ENCODE assay signal across 9 cellular contexts in the genomic region with DNA sequence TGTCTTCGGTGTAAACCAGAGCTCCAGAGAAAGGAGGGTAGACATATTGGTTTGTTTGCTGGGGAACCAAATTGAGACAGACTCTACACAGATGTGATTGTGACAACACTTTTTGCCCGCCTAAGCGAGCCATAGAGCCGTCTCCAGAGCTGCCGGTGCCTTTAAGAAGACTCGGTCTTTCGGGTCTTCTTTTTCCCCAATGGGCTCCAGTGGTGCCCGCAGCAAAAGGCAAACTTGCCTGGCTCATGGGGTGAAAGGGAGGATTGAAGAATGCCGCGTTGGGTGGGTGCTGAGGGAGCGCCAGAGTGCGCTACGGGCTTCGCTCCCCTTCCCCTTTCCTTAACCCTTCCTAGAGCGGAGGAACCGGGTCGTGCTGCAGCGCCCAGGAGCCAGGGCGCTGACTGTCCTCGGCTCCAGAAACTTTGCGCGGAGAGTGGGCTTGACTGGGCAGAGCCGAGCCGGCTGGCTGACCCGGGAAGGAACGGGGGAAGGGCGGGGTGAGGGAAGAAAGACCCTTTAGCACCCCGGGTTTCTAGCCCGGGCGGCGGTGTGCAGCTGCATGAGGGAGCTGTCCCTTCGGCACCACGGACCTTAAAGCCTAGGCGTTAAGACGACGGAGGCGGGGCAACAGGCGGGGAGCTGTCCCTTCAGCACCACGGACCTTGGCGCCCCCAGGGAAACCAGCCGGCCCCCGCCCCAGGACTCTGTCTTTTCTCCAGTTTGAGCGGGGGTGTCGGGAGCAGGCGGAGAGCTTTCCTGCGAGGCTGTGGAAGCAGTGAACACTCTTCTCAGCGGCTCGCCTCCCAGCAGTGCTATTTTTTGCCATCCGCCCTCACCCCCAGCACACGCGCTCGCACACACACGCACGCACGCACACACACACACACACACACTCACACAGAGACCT. TPM values are rescaled to one million over a fixed set of nuclear protein-coding genes. Genes with fewer than 3 reads are reported as not detected.
DNase-seq lines count a peak whose midpoint lies in the region; ATAC-seq, FAIRE-seq and TF ChIP-seq lines count a peak whose summit lies in the region.
"Had no signal": no experiment of that assay in that cellular context is flagged by ENCODE, and none has a peak within 500 bp of the region (broad histone marks: within the 10 kb centered on the region; RNA-seq: fewer than 3 reads in every experiment).

CACNG3 (plus strand) TSS at position 890 of the 907 bp plus-strand sequence. CDS start 420 bp downstream, outside the sequence.

- no peak for FAIRE-seq in frontal cortex (lab: Jason Lieb, UNC)

- H3K4me3 ChIP-seq in CD4-positive, alpha-beta memory T cell (ENCODE audit: low read length in 2 of 2), result no peak within 1 kb of the TSS
- H3K4me3 ChIP-seq in MM.1S (ENCODE audit: low read length), result no peak within 1 kb of the TSS

- CTCF ChIA-PET in CD4-positive, alpha-beta memory T cell (lab: Charles Lee; ENCODE audit: partially characterized antibody), result interaction anchor here (1.1 to 5.4 kb wide), 5 partner anchors 10 to 455 kb away, joined by 3 to 58 read pairs (median 5); no protein-coding TSS in a partner anchor

- no peaks in the 10 kb centered on the region for H3K36me3 ChIP-seq in CD4-positive, alpha-beta memory T cell (ENCODE audit: insufficient read depth, low read length)
- no peaks in the 10 kb centered on the region for H3K36me3 ChIP-seq in MM.1S (replicated peaks; ENCODE audit: insufficient read depth, low read length)

- no peak within 1 kb of the TSS for H2AFZ ChIP-seq in MM.1S (ENCODE audit: low read length)

- no peaks in the 10 kb centered on the region for H3K36me3 Mint-ChIP-seq in CD4-positive, alpha-beta memory T cell

- H3K4me2 ChIP-seq in MM.1S (ENCODE audit: low read depth, low read length), result no peak within 1 kb of the TSS

- peaks cover 0 to 2% (median 0%) of the 10 kb centered on the region in 8 donors for H3K9me3 Mint-ChIP-seq in CD4-positive, alpha-beta memory T cell

- ATAC-seq in GM18498 (IDR thresholded peaks at IDR 0.05; ENCODE audit: unreplicated experiment) (no peak), HG02870 (IDR thresholded peaks at IDR 0.05; ENCODE audit: unreplicated experiment) (no peak)

- no peaks in the 10 kb centered on the region for H3K9me2 ChIP-seq in MM.1S (replicated peaks; ENCODE audit: insufficient read depth, low read length)

- no peaks in the 10 kb centered on the region for H3K79me2 ChIP-seq in MM.1S (ENCODE audit: low read length)

- POLR2A ChIA-PET in CD4-positive, alpha-beta memory T cell (lab: Charles Lee; ENCODE audit: partially characterized antibody), result no interaction called here

- H3K4me1 ChIP-seq in CD4-positive, alpha-beta memory T cell (ENCODE audit: insufficient read depth, low read length), result no peaks in the 10 kb centered on the region
- H3K4me1 ChIP-seq in MM.1S (ENCODE audit: low read length), result no peaks in the 10 kb centered on the region

- TF ChIP-seq CTCF in MM.1S (IDR thresholded peaks at IDR 0.05; ENCODE audit: low read length), result no peak

- no peak within 1 kb of the TSS for H3K9ac ChIP-seq in MM.1S (ENCODE audit: low read length)

- H3K4me3 Mint-ChIP-seq in CD4-positive, alpha-beta memory T cell, result no peak within 1 kb of the TSS

- no peak within 1 kb of the TSS for H3K27ac ChIP-seq in CD4-positive, alpha-beta memory T cell (ENCODE audit: low read depth, low read length)
- no peak within 1 kb of the TSS for H3K27ac ChIP-seq in MM.1S (ENCODE audit: low read length)
- H3K27ac ChIP-seq: epithelial cell of prostate had no signal

- peaks cover 21% of the 10 kb centered on the region for H3K27me3 ChIP-seq in CD4-positive, alpha-beta memory T cell (ENCODE audit: insufficient read depth, low read length)
- H3K27me3 ChIP-seq in MM.1S (replicated peaks; ENCODE audit: insufficient read depth, low read length), result no peaks in the 10 kb centered on the region

- intact Hi-C loops in CD4-positive, alpha-beta memory T cell (cut with micrococcal nuclease), result no loop called here
- intact Hi-C loops in posterior cingulate gyrus (cut with DNase I), result loop anchor here (10.0 kb wide), 1 partner anchor 521 kb away; no protein-coding TSS in a partner anchor

- H3K27me3 Mint-ChIP-seq in CD4-positive, alpha-beta memory T cell, result peaks cover 50 to 52% of the 10 kb centered on the region in 2 donors

- peak; percentile 24 to 47 (median 39) for DNase-seq in CD4-positive, alpha-beta memory T cell
- DNase-seq in MM.1S (peak; percentile 77), frontal cortex (ENCODE audit: low spot score in 2 of 2) (peak; percentile 38 to 55), posterior cingulate gyrus (peak; percentile 47 to 95 (median 66)), T1000 (lab: John Stamatoyannopoulos, UW) (no peak)
- DNase-seq in activated CD8-positive, alpha-beta memory T cell treated with anti-CD3 and anti-CD28 coated beads, Interleukin-2, amount 50 U/mL, for 48 hours, result peak; percentile 83

- no peaks in the 10 kb centered on the region for H3F3A ChIP-seq in MM.1S (ENCODE audit: insufficient read depth, low read length)

- H3K9me3 ChIP-seq in CD4-positive, alpha-beta memory T cell (ENCODE audit: control insufficient read depth in 1 of 2, low read length in 2 of 2), result no peaks in the 10 kb centered on the region
- H3K9me3 ChIP-seq in MM.1S (replicated peaks; ENCODE audit: insufficient read depth, low read length), result no peaks in the 10 kb centered on the region

- H3K27ac Mint-ChIP-seq in CD4-positive, alpha-beta memory T cell, result peak within 1 kb of the TSS in 1 of 7 donors; percentile 75

- no peaks in the 10 kb centered on the region for H4K20me1 ChIP-seq in MM.1S (ENCODE audit: insufficient read depth, low read length)

- peaks cover 0 to 7% (median 4%) of the 10 kb centered on the region in 4 donors for H3K4me1 Mint-ChIP-seq in CD4-positive, alpha-beta memory T cell

RNA-seq across cellular contexts. Expression of gene CACNG3, which starts in this region (rescaled TPM):
- total RNA-seq in CD4-positive, alpha-beta memory T cell, result not detected
- polyA plus RNA-seq in CD4-positive, alpha-beta memory T cell, result not detected
- 3.3 TPM for total RNA-seq in frontal cortex

Comparison
In these comparisons a context has a peak if more than half of its experiments do, and no peak if none do; other contexts are left out.
1. Peak in DNase-seq in CD4-positive, alpha-beta memory T cell; RNA of the gene not detected or under 1 TPM.